ENCODE assay signal across 8 cellular contexts in the genomic region with DNA sequence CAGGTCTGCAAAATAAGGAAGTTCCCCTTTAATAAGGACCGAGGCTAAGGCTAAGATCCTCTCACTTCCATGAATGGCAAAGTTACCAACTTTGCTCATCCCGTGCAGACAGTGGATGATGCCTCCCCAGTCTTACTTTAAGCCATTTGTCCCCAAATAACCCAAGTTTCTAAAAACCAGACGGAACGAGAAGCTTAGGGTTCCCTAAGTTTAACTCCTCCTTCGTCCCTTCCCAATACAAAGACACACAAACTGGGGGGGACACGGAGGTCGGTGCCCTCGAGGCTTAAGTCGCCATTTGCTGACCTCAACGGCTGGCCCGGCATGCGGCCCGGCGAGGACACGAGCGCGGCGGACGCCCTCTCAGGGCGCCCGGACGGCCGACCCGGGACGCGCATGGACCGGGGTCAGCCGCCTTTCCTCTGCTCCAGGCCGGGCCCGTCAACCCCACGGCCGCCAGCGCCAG. TPM values are rescaled to one million over a fixed set of nuclear protein-coding genes. Genes with fewer than 3 reads are reported as not detected.
DNase-seq lines count a peak whose midpoint lies in the region; ATAC-seq, FAIRE-seq and TF ChIP-seq lines count a peak whose summit lies in the region.

No MANE protein-coding gene starts in this region.

- no peak for TF ChIP-seq CTCF in astrocyte (IDR thresholded peaks at IDR 0.05; ENCODE audit: insufficient read depth, low read depth, low read length)

- no peak for FAIRE-seq in astrocyte (lab: Jason Lieb, UNC)

- H3K9me3 Mint-ChIP-seq in CD8-positive, alpha-beta memory T cell: no peaks in the 10 kb centered on the region
- H3K9me3 Mint-ChIP-seq in astrocyte (ENCODE audit: unreplicated experiment): no peaks in the 10 kb centered on the region

- ATAC-seq in GM19324 (IDR thresholded peaks at IDR 0.05; ENCODE audit: low FRiP score, unreplicated experiment) (peak; percentile 11), HG03196 (IDR thresholded peaks at IDR 0.05; ENCODE audit: unreplicated experiment) (peak; percentile 20)

- peaks cover 36% of the 10 kb centered on the region for H4K20me1 ChIP-seq in astrocyte (ENCODE audit: insufficient read depth, low read length)

- H3K9me3 ChIP-seq in CD8-positive, alpha-beta memory T cell (ENCODE audit: low read length): no peaks in the 10 kb centered on the region
- no peaks in the 10 kb centered on the region for H3K9me3 ChIP-seq in astrocyte (ENCODE audit: insufficient read depth, low read depth, low read length)

- H2AFZ ChIP-seq in astrocyte (ENCODE audit: low read depth, low read length): peak overlapping the region; percentile 70

- CTCF ChIA-PET in CD8-positive, alpha-beta memory T cell (lab: Charles Lee): interaction anchor here (1.4 kb wide), 3 partner anchors 16 to 69 kb away, joined by 3 to 5 read pairs (median 3); no protein-coding TSS in a partner anchor

- peak overlapping the region; percentile 93 for H3K9ac ChIP-seq in astrocyte (ENCODE audit: low read length)

- peaks cover 55% of the 10 kb centered on the region for H3K79me2 ChIP-seq in astrocyte (ENCODE audit: insufficient read depth, low read length)

- peaks cover 20% of the 10 kb centered on the region for H3K4me1 ChIP-seq in CD8-positive, alpha-beta memory T cell (ENCODE audit: insufficient read depth, low read length)
- peaks cover 16% of the 10 kb centered on the region for H3K4me1 ChIP-seq in astrocyte (ENCODE audit: insufficient read depth, low read length)

- peak overlapping the region; percentile 23 to 91 (median 77) for H3K27ac Mint-ChIP-seq in CD8-positive, alpha-beta memory T cell
- peak overlapping the region; percentile 85 for H3K27ac Mint-ChIP-seq in astrocyte (ENCODE audit: unreplicated experiment)

- no peaks in the 10 kb centered on the region for H3K36me3 ChIP-seq in CD8-positive, alpha-beta memory T cell (ENCODE audit: insufficient read depth, low read length)
- no peaks in the 10 kb centered on the region for H3K36me3 ChIP-seq in astrocyte (ENCODE audit: insufficient read depth, low read length)

- POLR2A ChIA-PET in CD8-positive, alpha-beta memory T cell (lab: Charles Lee): interaction anchor here (0.6 to 2.4 kb wide), 4 partner anchors 43 to 150 kb away, joined by 4 to 32 read pairs (median 7); a partner anchor contains a TSS

- peak overlapping the region; percentile 98 for H3K4me2 ChIP-seq in astrocyte (ENCODE audit: low read length)

- peak in 2 of 5 donors; percentile 1 to 3 for DNase-seq in CD8-positive, alpha-beta memory T cell
- peak; percentile 87 for DNase-seq in OCI-M1 (lab: John Stamatoyannopoulos, UW)
- DNase-seq in astrocyte (ENCODE audit: low read depth): peak; percentile 34
- DNase-seq in hypothalamus (lab: John Stamatoyannopoulos, UW): peak in 26 of 51 donors; percentile 3 to 67 (median 30)
- peak; percentile 81 for DNase-seq in retina
- DNase-seq in amniotic stem cell (lab: John Stamatoyannopoulos, UW): no peak

- H3K36me3 Mint-ChIP-seq in CD8-positive, alpha-beta memory T cell: peaks cover 0 to 9% (median 2%) of the 10 kb centered on the region in 3 donors
- H3K36me3 Mint-ChIP-seq in astrocyte (ENCODE audit: low read depth, unreplicated experiment): no peaks in the 10 kb centered on the region

- peak overlapping the region; percentile 82 for H3K4me3 ChIP-seq in CD8-positive, alpha-beta memory T cell (ENCODE audit: low read length)
- peak overlapping the region; percentile 95 for H3K4me3 ChIP-seq in astrocyte (ENCODE audit: insufficient read depth, low read depth, low read length)

- H3K4me3 Mint-ChIP-seq in CD8-positive, alpha-beta memory T cell: peak overlapping the region; percentile 80 to 100 (median 87)
- peak overlapping the region; percentile 97 for H3K4me3 Mint-ChIP-seq in astrocyte (ENCODE audit: unreplicated experiment)

- no peaks in the 10 kb centered on the region for H3K27me3 ChIP-seq in CD8-positive, alpha-beta memory T cell (ENCODE audit: insufficient read depth, low read length, poor library complexity, severe bottlenecking)
- no peaks in the 10 kb centered on the region for H3K27me3 ChIP-seq in astrocyte (ENCODE audit: insufficient read depth, low read length)

- no peaks in the 10 kb centered on the region for H3K27me3 Mint-ChIP-seq in CD8-positive, alpha-beta memory T cell
- H3K27me3 Mint-ChIP-seq in astrocyte (ENCODE audit: low read depth, unreplicated experiment): no peaks in the 10 kb centered on the region

- H3K27ac ChIP-seq in CD8-positive, alpha-beta memory T cell (ENCODE audit: low read depth, low read length): peak overlapping the region; percentile 87
- peak overlapping the region; percentile 91 for H3K27ac ChIP-seq in astrocyte (ENCODE audit: low read depth, low read length)

- peaks cover 39 to 78% (median 73%) of the 10 kb centered on the region in 3 donors for H3K4me1 Mint-ChIP-seq in CD8-positive, alpha-beta memory T cell
- peaks cover 19% of the 10 kb centered on the region for H3K4me1 Mint-ChIP-seq in astrocyte (ENCODE audit: low read depth, unreplicated experiment)

RNA-seq across cellular contexts. Expression of a gene that starts 0.5 kb away (rescaled TPM):
- total RNA-seq in CD8-positive, alpha-beta memory T cell: 1 to 10 TPM; 7.9 to 8.4 TPM
- 1.5 TPM for polyA plus RNA-seq in CD8-positive, alpha-beta memory T cell
- 12.8 and 13.6 TPM in 2 replicates for total RNA-seq in astrocyte
